ENCODE assay signal across 20 cellular contexts in genomic region chr4:94177822-94178221, GRCh38.
"Had no signal": no experiment of that assay in that cellular context is flagged by ENCODE, and none has a peak within 500 bp of the region (broad histone marks: within the 10 kb centered on the region; RNA-seq: fewer than 3 reads in every experiment).

No MANE protein-coding gene starts in this region.

- H3K4me1 ChIP-seq: colonic mucosa, heart right ventricle, right atrium auricular region, sigmoid colon, stomach had no signal

- H3K4me1 Mint-ChIP-seq: naive thymus-derived CD8-positive, alpha-beta T cell had no signal

- H3K36me3 Mint-ChIP-seq: naive thymus-derived CD8-positive, alpha-beta T cell had no signal

- ATAC-seq: esophagus mucosa; heart right ventricle; left colon; mucosa of descending colon; naive thymus-derived CD8-positive, alpha-beta T cell had no signal

- H3K27ac ChIP-seq: colonic mucosa, heart right ventricle, ovary, right atrium auricular region, sigmoid colon, skin epidermis, stomach, thoracic aorta had no signal

- H3K36me3 ChIP-seq: colonic mucosa, heart right ventricle, ovary, right atrium auricular region, sigmoid colon, stomach, thoracic aorta had no signal

- H3K27me3 ChIP-seq: colonic mucosa, ovary, right atrium auricular region, sigmoid colon, stomach had no signal

- H3K9me3 Mint-ChIP-seq: naive thymus-derived CD8-positive, alpha-beta T cell had no signal

- H3K27ac Mint-ChIP-seq: naive thymus-derived CD8-positive, alpha-beta T cell had no signal

- H3K9me3 ChIP-seq: colonic mucosa, heart right ventricle, mucosa of descending colon, ovary, right atrium auricular region, sigmoid colon, stomach, thoracic aorta had no signal

- H3K4me3 Mint-ChIP-seq: naive thymus-derived CD8-positive, alpha-beta T cell had no signal

- H3K4me3 ChIP-seq: colonic mucosa, heart right ventricle, mucosa of descending colon, ovary, right atrium auricular region, sigmoid colon, skin epidermis, stomach, thoracic aorta had no signal

- DNase-seq: colonic mucosa; effector CD4-positive, alpha-beta T cell; heart right ventricle; hypothalamus; left colon; mucosa of descending colon; naive thymus-derived CD8-positive, alpha-beta T cell; nucleus accumbens; ovary; sigmoid colon; stimulated activated CD4-positive, alpha-beta T cell treated with anti-CD3 and anti-CD28 coated beads, Interleukin-2, amount 100 ng/mL, for 24 hours; stimulated activated CD4-positive, alpha-beta T cell treated with anti-CD3 and anti-CD28 coated beads, Interleukin-4, amount 100 ng/mL, for 4 hours; stimulated activated naive CD4-positive, alpha-beta T cell; stomach; substantia nigra; trophoblast cell had no signal
